In genomic region chr1:11337536-11338350, GRCh38 we compare ENCODE assay signal across 8 cellular contexts.
DNase-seq lines count a peak whose midpoint lies in the region; ATAC-seq and TF ChIP-seq lines count a peak whose summit lies in the region.

No MANE protein-coding gene starts in this region.

- H3K27me3 Mint-ChIP-seq in CD8-positive, alpha-beta T cell (ENCODE audit: low read depth), result peaks cover 11% of the 10 kb centered on the region

- H3K9me3 Mint-ChIP-seq in CD8-positive, alpha-beta T cell, result no peaks in the 10 kb centered on the region

- peak; percentile 74 for ATAC-seq in CD8-positive, alpha-beta T cell
- ATAC-seq in foreskin keratinocyte (peak; percentile 50), omental fat pad (ENCODE audit: low FRiP score) (no peak)

- peak; percentile 83 for TF ChIP-seq CTCF in CD8-positive, alpha-beta T cell (IDR thresholded peaks at IDR 0.05)
- TF ChIP-seq CTCF in foreskin keratinocyte (conservative IDR thresholded peaks at IDR 0.05), result peak; percentile 81
- TF ChIP-seq CTCF in spleen (IDR thresholded peaks at IDR 0.05 in 8 of 11, conservative IDR thresholded peaks at IDR 0.05 in 3 of 11), result peak; percentile 29 to 89 (median 79)
- no peak for TF ChIP-seq CTCF in omental fat pad (IDR thresholded peaks at IDR 0.05)

- no peak overlapping the region for H3K27ac Mint-ChIP-seq in CD8-positive, alpha-beta T cell

- POLR2A ChIA-PET in CD8-positive, alpha-beta T cell (lab: Charles Lee), result no interaction called here

- H3K4me3 Mint-ChIP-seq in CD8-positive, alpha-beta T cell, result no peak overlapping the region

- H3K36me3 Mint-ChIP-seq in CD8-positive, alpha-beta T cell, result no peaks in the 10 kb centered on the region

- intact Hi-C loops in CD8-positive, alpha-beta T cell (cut with DNase I, micrococcal nuclease), result loop anchor here (1.0 kb wide), 2 partner anchors 305 to 382 kb away; no protein-coding TSS in a partner anchor
- intact Hi-C loops in spleen (cut with DNase I; ENCODE audit: low total_unique reads), result loop anchor here (5.0 kb wide), 1 partner anchor 305 kb away; no protein-coding TSS in a partner anchor

- peaks cover 6% of the 10 kb centered on the region for H3K4me1 ChIP-seq in CD8-positive, alpha-beta T cell (ENCODE audit: insufficient read depth, low read length)
- H3K4me1 ChIP-seq in foreskin keratinocyte, result no peaks in the 10 kb centered on the region
- peaks cover 0 to 17% (median 5%) of the 10 kb centered on the region in 6 donors for H3K4me1 ChIP-seq in spleen

- no peaks in the 10 kb centered on the region for H3K36me3 ChIP-seq in CD8-positive, alpha-beta T cell (ENCODE audit: insufficient read depth, low read length)
- H3K36me3 ChIP-seq in spleen, result no peaks in the 10 kb centered on the region

- 29 to 33% (median 29%) methylated on average over 19 of the region's 19 CpGs for WGBS in spleen, 5 donors

- no peaks in the 10 kb centered on the region for H3K27me3 ChIP-seq in CD8-positive, alpha-beta T cell (ENCODE audit: insufficient read depth, low read length)
- H3K27me3 ChIP-seq in foreskin keratinocyte (peaks cover 36% of the 10 kb centered on the region), spleen (replicated peaks in 1 of 7) (peaks cover 0 to 59% (median 10%) of the 10 kb centered on the region in 7 donors)

- no peak overlapping the region for H3K27ac ChIP-seq in CD8-positive, alpha-beta T cell (ENCODE audit: low read depth, low read length)
- H3K27ac ChIP-seq in foreskin keratinocyte (no peak overlapping the region), spleen (no peak overlapping the region)

- peaks cover 13% of the 10 kb centered on the region for H3K4me1 Mint-ChIP-seq in CD8-positive, alpha-beta T cell (ENCODE audit: low read depth)

- DNase-seq in CD8-positive, alpha-beta T cell, result peak; percentile 47 to 85 (median 70)
- DNase-seq in HuH-7 (ENCODE audit: low spot score), result peak; percentile 71
- peak; percentile 39 for DNase-seq in OCI-M1 (lab: John Stamatoyannopoulos, UW)
- DNase-seq in activated T-cell treated with anti-CD3 and anti-CD28 coated beads for 48 hours (ENCODE audit: low read depth), result peak; percentile 68
- no peak for DNase-seq in foreskin keratinocyte
- DNase-seq in spleen, result peak; percentile 87
- DNase-seq in amniotic stem cell (lab: John Stamatoyannopoulos, UW), result no peak
- DNase-seq in omental fat pad (ENCODE audit: low spot score), result no peak

- CTCF ChIA-PET in CD8-positive, alpha-beta T cell (lab: Charles Lee), result interaction anchor here (0.7 to 1.2 kb wide), 10 partner anchors 10 to 419 kb away, joined by 3 to 9 read pairs (median 4); no protein-coding TSS in a partner anchor

- no peak for TF ChIP-seq POLR2A in spleen (IDR thresholded peaks at IDR 0.05)

- H3K4me3 ChIP-seq in CD8-positive, alpha-beta T cell (ENCODE audit: low read depth, low read length), result no peak overlapping the region
- H3K4me3 ChIP-seq in spleen, result no peak overlapping the region

- H3K9me3 ChIP-seq in CD8-positive, alpha-beta T cell (ENCODE audit: low read length), result no peaks in the 10 kb centered on the region
- no peaks in the 10 kb centered on the region for H3K9me3 ChIP-seq in spleen

Comparison
In these comparisons a context has a peak if more than half of its experiments do, and no peak if none do; other contexts are left out.
1. DNase-seq: peak in CD8-positive, alpha-beta T cell (7 of 7), HuH-7 (single experiment), OCI-M1 (single experiment), activated T-cell treated with anti-CD3 and anti-CD28 coated beads for 48 hours (single experiment) and spleen (single experiment); none in foreskin keratinocyte (0 of 2), amniotic stem cell (single experiment) and omental fat pad (single experiment).
2. CTCF ChIP-seq: peak in CD8-positive, alpha-beta T cell (single experiment), foreskin keratinocyte (single experiment) and spleen (11 of 11); none in omental fat pad (0 of 3).